1 cellular context compared by ENCODE assay signal in the genomic region with DNA sequence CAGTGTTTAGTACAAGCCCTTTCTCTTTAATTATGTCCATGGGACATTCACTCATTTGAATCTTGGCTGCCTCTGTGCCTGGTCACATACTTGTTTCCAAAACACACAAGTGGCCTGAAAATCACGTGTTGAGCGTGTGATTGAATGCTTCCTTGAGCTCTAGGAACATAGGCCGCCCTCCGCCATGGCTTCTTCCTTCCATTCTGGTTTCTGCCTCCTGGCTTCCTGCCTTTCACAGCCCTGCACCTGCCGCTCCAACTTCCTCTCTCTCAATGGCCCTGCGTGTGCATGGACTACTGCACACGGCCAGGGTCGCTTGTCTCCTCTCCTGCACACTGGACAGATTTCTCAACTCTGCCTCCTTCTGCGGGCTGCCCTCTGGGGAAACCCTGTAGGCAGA.
TF ChIP-seq lines count a peak whose summit lies in the region.

No MANE protein-coding gene starts in this region.

TF ChIP-seq in HepG2, 621 proteins besides CTCF, POLR2A, EP300 and RAD21 (continued from another document):
- TF ChIP-seq, protein P1, sequence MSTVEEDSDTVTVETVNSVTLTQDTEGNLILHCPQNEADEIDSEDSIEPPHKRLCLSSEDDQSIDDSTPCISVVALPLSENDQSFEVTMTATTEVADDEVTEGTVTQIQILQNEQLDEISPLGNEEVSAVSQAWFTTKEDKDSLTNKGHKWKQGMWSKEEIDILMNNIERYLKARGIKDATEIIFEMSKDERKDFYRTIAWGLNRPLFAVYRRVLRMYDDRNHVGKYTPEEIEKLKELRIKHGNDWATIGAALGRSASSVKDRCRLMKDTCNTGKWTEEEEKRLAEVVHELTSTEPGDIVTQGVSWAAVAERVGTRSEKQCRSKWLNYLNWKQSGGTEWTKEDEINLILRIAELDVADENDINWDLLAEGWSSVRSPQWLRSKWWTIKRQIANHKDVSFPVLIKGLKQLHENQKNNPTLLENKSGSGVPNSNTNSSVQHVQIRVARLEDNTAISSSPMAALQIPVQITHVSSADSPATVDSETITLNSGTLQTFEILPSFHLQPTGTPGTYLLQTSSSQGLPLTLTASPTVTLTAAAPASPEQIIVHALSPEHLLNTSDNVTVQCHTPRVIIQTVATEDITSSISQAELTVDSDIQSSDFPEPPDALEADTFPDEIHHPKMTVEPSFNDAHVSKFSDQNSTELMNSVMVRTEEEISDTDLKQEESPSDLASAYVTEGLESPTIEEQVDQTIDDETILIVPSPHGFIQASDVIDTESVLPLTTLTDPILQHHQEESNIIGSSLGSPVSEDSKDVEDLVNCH (CRISPR knock-in tag; IDR thresholded peaks at IDR 0.05), result no peak
- peak; percentile 86 for TF ChIP-seq RBAK (CRISPR knock-in tag; IDR thresholded peaks at IDR 0.05)
TF ChIP-seq in HepG2: peak in this region for 1.
